ENCODE assay signal across 31 cellular contexts in the genomic region with DNA sequence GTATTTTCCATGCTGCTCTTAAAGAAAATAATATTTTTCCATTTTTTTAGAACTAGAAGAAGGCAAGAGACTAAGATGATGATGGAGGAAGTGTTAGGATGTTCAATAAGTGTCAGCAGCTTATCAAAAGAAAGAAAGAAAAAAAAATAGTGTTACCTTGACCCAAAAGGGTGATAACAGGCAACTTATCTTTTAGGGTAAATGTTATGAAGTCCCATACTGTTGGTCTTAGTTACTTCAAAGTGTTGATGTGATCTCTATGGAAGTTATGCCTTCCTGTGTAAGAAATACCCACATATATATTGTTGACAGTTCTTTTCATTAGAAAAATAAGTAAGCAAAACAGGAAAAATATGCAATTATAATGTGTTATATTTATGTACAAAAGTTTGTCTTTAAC.
"Had no signal": no experiment of that assay in that cellular context is flagged by ENCODE, and none has a peak within 500 bp of the region (broad histone marks: within the 10 kb centered on the region; RNA-seq: fewer than 3 reads in every experiment).

No MANE protein-coding gene starts in this region.

- DNase-seq: Karpas-422, Kasumi-1, MG63, MM.1S, MV-4-11, NCI-H1048, NCI-H1092, NCI-H1092 treated with DMSO at 0.1 percent for 48 hours, NCI-H1105, NCI-H1105 treated with DMSO at 0.1 percent for 48 hours, NCI-H1417, NCI-H1417 treated with DMSO at 0.1 percent for 48 hours, NCI-H1436, NCI-H1436 treated with DMSO at 0.1 percent for 48 hours, NCI-H1694, NCI-H1694 treated with DMSO at 0.1 percent for 48 hours, NCI-H187, NCI-H187 treated with DMSO at 0.1 percent for 48 hours, NCI-H1930, NCI-H2029, NCI-H2029 treated with DMSO at 0.1 percent for 48 hours, NCI-H2081 treated with DMSO at 0.1 percent for 48 hours, NCI-H2107, NCI-H2171, NCI-H2171 treated with DMSO at 0.1 percent for 48 hours, NCI-H2227 treated with DMSO at 0.1 percent for 48 hours, NCI-H226, NCI-H446, NCI-H446 treated with DMSO at 0.1 percent for 48 hours, NCI-H510A had no signal

- H3K9me3 ChIP-seq: MG63 had no signal

- H3K4me3 ChIP-seq: MG63 had no signal

- H3K4me2 ChIP-seq: KMS-11 had no signal

- H3K27me3 ChIP-seq: MG63 had no signal

- H3K36me3 ChIP-seq: MG63 had no signal

- H3K27ac ChIP-seq: KMS-11 had no signal

- H3K9ac ChIP-seq: KMS-11 had no signal
